Comparison of ENCODE assay signal across 26 cellular contexts in the genomic region with DNA sequence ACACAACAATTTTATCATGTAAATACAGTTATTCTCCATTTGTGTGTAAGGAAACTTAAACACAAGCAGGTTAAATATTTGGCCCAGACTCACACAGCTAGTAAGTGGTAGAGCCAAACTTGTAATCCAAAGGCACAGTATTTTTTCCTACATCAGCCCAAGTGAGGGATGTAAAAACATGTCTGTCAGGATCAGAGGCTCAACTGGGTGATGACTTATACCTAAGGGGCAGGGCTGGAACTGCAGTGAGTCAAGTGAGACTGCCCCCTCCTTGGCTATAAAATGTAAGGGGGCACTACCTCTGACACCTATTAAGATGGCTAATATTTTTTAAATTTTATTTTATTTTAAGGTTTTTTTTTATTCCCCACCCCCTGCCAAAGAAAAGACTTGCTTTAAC.
"Had no signal": no experiment of that assay in that cellular context is flagged by ENCODE, and none has a peak within 500 bp of the region (broad histone marks: within the 10 kb centered on the region; RNA-seq: fewer than 3 reads in every experiment).

No MANE protein-coding gene starts in this region.

- H3K36me3 ChIP-seq: neural progenitor cell, ovary, right lobe of liver, sigmoid colon, stomach, thoracic aorta, thyroid gland, tibial nerve, upper lobe of left lung, vagina had no signal

- H3K27me3 ChIP-seq: neural progenitor cell, ovary, right lobe of liver, sigmoid colon, stomach, thyroid gland, tibial nerve, upper lobe of left lung, vagina had no signal

- DNase-seq: natural killer cell; occipital lobe; ovary; posterior cingulate gyrus; psoas muscle; right cardiac atrium; right lobe of liver; sigmoid colon; small intestine; stimulated activated CD4-positive, alpha-beta T cell treated with anti-CD3 and anti-CD28 coated beads, Interleukin-15, amount 100 ng/mL, for 24 hours; stimulated activated CD4-positive, alpha-beta T cell treated with anti-CD3 and anti-CD28 coated beads, Interleukin-2, amount 100 ng/mL, for 24 hours; stimulated activated CD4-positive, alpha-beta T cell treated with anti-CD3 and anti-CD28 coated beads, Interleukin-2, amount 100 ng/mL, for 48 hours; stimulated activated CD4-positive, alpha-beta T cell treated with anti-CD3 and anti-CD28 coated beads, Interleukin-4, amount 100 ng/mL, for 24 hours; stimulated activated naive B cell treated with anti-CD40 and anti-IgM and Interleukin-4, amounts not matched to agents 10 μg/mL and 1 μg/mL and 100 μg/mL, for 72 hours; stimulated activated naive CD4-positive, alpha-beta T cell treated with Interleukin-2 at 50 U/mL for 16 hours; stomach; thyroid gland; trophoblast cell; upper lobe of left lung had no signal

- ATAC-seq: natural killer cell; psoas muscle; right cardiac atrium; right lobe of liver; stimulated activated effector memory CD8-positive, alpha-beta T cell treated with anti-CD3 and anti-CD28 coated beads, Interleukin-12 subunit alpha, Interleukin-12 subunit beta, amount 100 ng/mL, for 72 hours; stimulated activated naive B cell treated with anti-CD40 and anti-IgM and Interleukin-4, amounts not matched to agents 10 μg/mL and 1 μg/mL and 100 μg/mL, for 72 hours had no signal

- FAIRE-seq: small intestine, urothelium cell line had no signal

- H3K4me1 ChIP-seq: psoas muscle, right lobe of liver, sigmoid colon, stomach, thyroid gland, tibial nerve, upper lobe of left lung, vagina had no signal

- H3K4me3 ChIP-seq: neural progenitor cell, ovary, psoas muscle, right lobe of liver, sigmoid colon, stomach, thoracic aorta, thyroid gland, tibial nerve, upper lobe of left lung, vagina had no signal

- H3K27ac ChIP-seq: neural progenitor cell, ovary, parathyroid adenoma, psoas muscle, right lobe of liver, sigmoid colon, stomach, thoracic aorta, thyroid gland, tibial nerve, upper lobe of left lung, vagina had no signal
